Comparison of ENCODE assay signal across 9 cellular contexts in genomic region chr1:84436907-84437667, GRCh38. TPM values are rescaled to one million over a fixed set of nuclear protein-coding genes. Genes with fewer than 3 reads are reported as not detected.
DNase-seq lines count a peak whose midpoint lies in the region; ATAC-seq and TF ChIP-seq lines count a peak whose summit lies in the region.
"Had no signal": no experiment of that assay in that cellular context is flagged by ENCODE, and none has a peak within 500 bp of the region (broad histone marks: within the 10 kb centered on the region; RNA-seq: fewer than 3 reads in every experiment).

No MANE protein-coding gene starts in this region.

- no peak overlapping the region for H2BK20ac ChIP-seq in IMR-90 (ENCODE audit: low read depth, low read length)

- peak; percentile 58 for DNase-seq in activated CD8-positive, alpha-beta memory T cell treated with anti-CD3 and anti-CD28 coated beads for 24 hours
- no peak for DNase-seq in activated CD8-positive, alpha-beta memory T cell treated with anti-CD3 and anti-CD28 coated beads, Interleukin-2, amount 50 U/mL, for 48 hours
- DNase-seq in IMR-90 (no peak), transverse colon (no peak), gastrocnemius medialis (no peak), NCI-H510A treated with DMSO at 0.1 percent for 48 hours (lab: John Stamatoyannopoulos, UW) (no peak)
- DNase-seq in central memory CD8-positive, alpha-beta T cell (ENCODE audit: low spot score in 2 of 2) = no peak

- H3K27ac Mint-ChIP-seq in central memory CD8-positive, alpha-beta T cell (ENCODE audit: low read depth) = peak overlapping the region; percentile 30

- H3K27ac ChIP-seq in IMR-90 (ENCODE audit: insufficient read depth, low read length) (no peak overlapping the region), transverse colon (peak overlapping the region in 3 of 4 donors; percentile 0 to 17 (median 15)), gastrocnemius medialis (no peak overlapping the region)

- H3K9ac ChIP-seq in IMR-90 (ENCODE audit: low read depth, low read length) = no peak overlapping the region

- H4K8ac ChIP-seq in IMR-90 (ENCODE audit: low read depth in 2 of 2, low read length in 2 of 2) = 0 out of 4 replicates have a peak overlapping the region, but pooled peaks of 1 of the 2 experiments have one; percentile 55

- H3K79me1 ChIP-seq in IMR-90 (ENCODE audit: low read depth in 1 of 2, low read length in 2 of 2) = no peaks in the 10 kb centered on the region

- H3K27me3 ChIP-seq in IMR-90 (ENCODE audit: control insufficient read depth, insufficient read depth, low read length) (no peaks in the 10 kb centered on the region), transverse colon (no peaks in the 10 kb centered on the region), gastrocnemius medialis (no peaks in the 10 kb centered on the region)

- no peak for TF ChIP-seq RAD21 in IMR-90 (IDR thresholded peaks at IDR 0.05; ENCODE audit: low read length)

- no peaks in the 10 kb centered on the region for H3K27me3 Mint-ChIP-seq in central memory CD8-positive, alpha-beta T cell

- H3K4me3 ChIP-seq in IMR-90 (ENCODE audit: insufficient read depth, low read depth, low read length) (no peak overlapping the region), transverse colon (no peak overlapping the region), gastrocnemius medialis (no peak overlapping the region)

- CTCF ChIA-PET in IMR-90 (lab: Yijun Ruan, JAX) = interaction anchor here (0.9 to 1.1 kb wide), 2 partner anchors 183 to 317 kb away, joined by 3 read pairs; no protein-coding TSS in a partner anchor

- H4K20me1 ChIP-seq in IMR-90 (ENCODE audit: insufficient read depth, low read length) = no peaks in the 10 kb centered on the region

- no peak overlapping the region for H3K56ac ChIP-seq in IMR-90 (ENCODE audit: extremely low read depth, insufficient read depth, low read length)

- H3K36me3 Mint-ChIP-seq in central memory CD8-positive, alpha-beta T cell (ENCODE audit: insufficient read depth) = peaks cover 1% of the 10 kb centered on the region

- POLR2A ChIA-PET in IMR-90 (lab: Charles Lee; ENCODE audit: unreplicated experiment) = no interaction called here

- H3K4me3 Mint-ChIP-seq in central memory CD8-positive, alpha-beta T cell = no peak overlapping the region

- no peak overlapping the region for H2AK9ac ChIP-seq in IMR-90 (replicated peaks; ENCODE audit: low read depth, low read length, poor library complexity)

- in situ Hi-C loops in IMR-90 (cut with MboI; ENCODE audit: low sequenced_read_pairs) (loop anchor here (10.0 to 25.0 kb wide), 2 partner anchors 325 to 512 kb away; no protein-coding TSS in a partner anchor), transverse colon (cut with MboI; ENCODE audit: low pct_ligation_motif_present in 1 of 4, low pct_unique_long_range_greater_than_20kb in 1 of 4, low sequenced_read_pairs in 3 of 4) (loop anchor here (10.0 to 25.0 kb wide), 8 partner anchors 132 to 525 kb away; partner anchors contain the start of gene SAMD13 (in 1 of the 4)), gastrocnemius medialis (cut with MboI; ENCODE audit: low sequenced_read_pairs in 4 of 4) (loop anchor here (10.0 to 25.0 kb wide), 6 partner anchors 142 to 525 kb away; partner anchors contain the start of gene PRKACB (in 1 of the 4))

- H2BK5ac ChIP-seq in IMR-90 (ENCODE audit: low read depth, low read length, poor library complexity, severe bottlenecking) = no peak overlapping the region

- peak overlapping the region; percentile 40; the same call in 1 of the 2 replicates for H3K23ac ChIP-seq in IMR-90 (ENCODE audit: low read depth, low read length)

- no peak overlapping the region for H2BK15ac ChIP-seq in IMR-90 (ENCODE audit: low read depth, low read length)

- no CpG with 5 or more reads among the region's 5 CpGs for WGBS in IMR-90 (ENCODE audit: extremely low coverage in 2 of 2, insufficient read length in 1 of 2), 2 experiments
- WGBS in transverse colon (ENCODE audit: low coverage in 1 of 2), 2 donors = 64 to 79% methylated on average over 3 to 5 of the region's 5 CpGs

- no peaks in the 10 kb centered on the region for H3K4me1 Mint-ChIP-seq in central memory CD8-positive, alpha-beta T cell

- intact Hi-C loops in IMR-90 (cut with micrococcal nuclease) = no loop called here
- intact Hi-C loops in transverse colon (cut with DNase I; ENCODE audit: low total_unique reads) = loop anchor here (10.0 kb wide), 2 partner anchors 292 to 318 kb away; partner anchors contain the start of gene PRKACB
- intact Hi-C loops in gastrocnemius medialis (cut with DNase I; ENCODE audit: low total_unique reads) = loop anchor here (5.0 kb wide), 1 partner anchor 335 kb away; no protein-coding TSS in a partner anchor

- no peaks in the 10 kb centered on the region for H3K9me3 Mint-ChIP-seq in central memory CD8-positive, alpha-beta T cell

- H2BK120ac ChIP-seq in IMR-90 (ENCODE audit: low read depth, low read length) = no peak overlapping the region

- H3K4me2 ChIP-seq in IMR-90 (ENCODE audit: low read depth, low read length) = no peak overlapping the region

- H4K91ac ChIP-seq in IMR-90 (ENCODE audit: insufficient read depth, low read depth, low read length) = 0 out of 2 replicates have a peak overlapping the region, but pooled peaks have one; percentile 9

- TF ChIP-seq POLR2A in IMR-90 (IDR thresholded peaks at IDR 0.05; ENCODE audit: low read depth, low read length) = no peak
- no peak for TF ChIP-seq POLR2A in transverse colon (IDR thresholded peaks at IDR 0.05)
- no peak for TF ChIP-seq POLR2A in gastrocnemius medialis (IDR thresholded peaks at IDR 0.05)

- H3K4me1 ChIP-seq in IMR-90 (ENCODE audit: control insufficient read depth, insufficient read depth, low read length) (no peaks in the 10 kb centered on the region; the same call in 1 of the 2 replicates), transverse colon (peaks cover 0 to 29% (median 6%) of the 10 kb centered on the region in 4 donors), gastrocnemius medialis (peaks cover 0 to 5% of the 10 kb centered on the region in 2 donors)

- H3K36me3 ChIP-seq in IMR-90 (ENCODE audit: control insufficient read depth, insufficient read depth, low read length) (no peaks in the 10 kb centered on the region), transverse colon (no peaks in the 10 kb centered on the region), gastrocnemius medialis (no peaks in the 10 kb centered on the region)

- no peak overlapping the region for H3K14ac ChIP-seq in IMR-90 (replicated peaks; ENCODE audit: low read depth, low read length)

- dilution Hi-C loops in IMR-90 (cut with HindIII; ENCODE audit: low sequenced_read_pairs, unreplicated experiment) = loop anchor here (25.0 kb wide), 1 partner anchor 300 kb away; the partner anchor contains the start of gene PRKACB

- H3K9me3 ChIP-seq in IMR-90 (ENCODE audit: control insufficient read depth, insufficient read depth, low read length) (no peaks in the 10 kb centered on the region), transverse colon (no peaks in the 10 kb centered on the region), gastrocnemius medialis (no peaks in the 10 kb centered on the region)

- no peak overlapping the region for H4K5ac ChIP-seq in IMR-90 (ENCODE audit: low read depth, low read length)

- H2AK5ac ChIP-seq in IMR-90 (ENCODE audit: low read depth, low read length) = no peak overlapping the region

- ATAC-seq in IMR-90 (ENCODE audit: low read depth) (no peak), gastrocnemius medialis (no peak), GM21390 (IDR thresholded peaks at IDR 0.05; ENCODE audit: unreplicated experiment) (no peak)
- no peak for ATAC-seq in central memory CD8-positive, alpha-beta T cell (replicated peaks; ENCODE audit: extremely low read depth, poor library complexity, severe bottlenecking)

- no peaks in the 10 kb centered on the region for H3K9me1 ChIP-seq in IMR-90 (ENCODE audit: insufficient read depth, low read length)

- no TSS peak for BruUV-seq in IMR-90 (replicated peaks; lab: Mats Ljungman, UMichigan)

- no peak overlapping the region for H3K18ac ChIP-seq in IMR-90 (ENCODE audit: low read depth, low read length)

- TF ChIP-seq CTCF in IMR-90 (conservative IDR thresholded peaks at IDR 0.05; ENCODE audit: low read depth, low read length) = no peak
- TF ChIP-seq CTCF in transverse colon (IDR thresholded peaks at IDR 0.05) = no peak
- no peak for TF ChIP-seq CTCF in gastrocnemius medialis (IDR thresholded peaks at IDR 0.05 in 4 of 5, conservative IDR thresholded peaks at IDR 0.05 in 1 of 5)

- H3K4ac ChIP-seq in IMR-90 (ENCODE audit: low read depth, low read length) = no peak overlapping the region

- H2AFZ ChIP-seq in IMR-90 (replicated peaks; ENCODE audit: low read length, poor library complexity) = peak overlapping the region; percentile 16

- no peak for TF ChIP-seq EP300 in transverse colon (IDR thresholded peaks at IDR 0.05; ENCODE audit: low read depth)

TF ChIP-seq in IMR-90, 13 proteins besides CTCF, POLR2A, EP300 and RAD21 (continues in another document):
- no peak for TF ChIP-seq CEBPB (IDR thresholded peaks at IDR 0.05; ENCODE audit: low read depth, low read length)
- TF ChIP-seq CHD1 (IDR thresholded peaks at IDR 0.05; ENCODE audit: low read depth, low read length) = no peak
- TF ChIP-seq SMC3 (IDR thresholded peaks at IDR 0.05; ENCODE audit: low read depth, low read length) = no peak
- TF ChIP-seq RFX5 (IDR thresholded peaks at IDR 0.05; ENCODE audit: low read depth, low read length) = no peak
- no peak for TF ChIP-seq BHLHE40 (IDR thresholded peaks at IDR 0.05; ENCODE audit: low read depth, low read length)
- no peak for TF ChIP-seq FOS (IDR thresholded peaks at IDR 0.05; ENCODE audit: low read depth, low read length)
- no peak for TF ChIP-seq MXI1 (IDR thresholded peaks at IDR 0.05; ENCODE audit: borderline replicate concordance, low read depth, low read length)
- TF ChIP-seq RCOR1 (IDR thresholded peaks at IDR 0.05; ENCODE audit: insufficient replicate concordance, low read length) = no peak

RNA-seq across cellular contexts. Expression of gene DNASE2B, which starts 38.8 kb away (rescaled TPM):
- not detected in 2 replicates for total RNA-seq in IMR-90 (2012; rRNA removed)
- not detected in 2 replicates for polyA plus RNA-seq in IMR-90 (2012; rRNA removed)
- not detected in 2 replicates for polyA plus RNA-seq in IMR-90 (2012; cell fraction: cytosol; rRNA removed)
- polyA plus RNA-seq in IMR-90 (2012; cell fraction: nucleus; rRNA removed; ENCODE audit: low replicate concordance) = not detected in 2 replicates
- 1 to 10 TPM in 1 of 4 donors, under 1 TPM in 1, not detected in 2; 0.64 to 1.9 TPM for total RNA-seq in transverse colon
- 1 to 10 TPM; 1.3 to 8.2 (median 2.9) TPM for total RNA-seq in gastrocnemius medialis
- polyA plus RNA-seq: AG04450 had no signal

RNA-seq across cellular contexts. Expression of gene RPF1, which starts 42.0 kb away (rescaled TPM):
- total RNA-seq in IMR-90 (2012; rRNA removed) (30.3 and 45.3 TPM in 2 replicates), transverse colon (10 to 100 TPM; 14.7 to 38.4 (median 25.9) TPM), gastrocnemius medialis (10 to 100 TPM; 35.9 to 61.9 (median 52.4) TPM)
- 27.2 and 28.4 TPM in 2 replicates for polyA plus RNA-seq in IMR-90 (2012; rRNA removed)
- 12.7 and 42.8 TPM in 2 replicates for polyA plus RNA-seq in IMR-90 (2012; cell fraction: cytosol; rRNA removed)
- polyA plus RNA-seq in IMR-90 (2012; cell fraction: nucleus; rRNA removed; ENCODE audit: low replicate concordance) = 3.8 and 13.9 TPM in 2 replicates

Comparison
In these comparisons a context has a peak if more than half of its experiments do, and no peak if none do; other contexts are left out.
1. H3K27ac ChIP-seq: peak in transverse colon (3 of 4); none in IMR-90 (single experiment) and gastrocnemius medialis (0 of 4).